Comparison of ENCODE assay signal across 20 cellular contexts in the genomic region with DNA sequence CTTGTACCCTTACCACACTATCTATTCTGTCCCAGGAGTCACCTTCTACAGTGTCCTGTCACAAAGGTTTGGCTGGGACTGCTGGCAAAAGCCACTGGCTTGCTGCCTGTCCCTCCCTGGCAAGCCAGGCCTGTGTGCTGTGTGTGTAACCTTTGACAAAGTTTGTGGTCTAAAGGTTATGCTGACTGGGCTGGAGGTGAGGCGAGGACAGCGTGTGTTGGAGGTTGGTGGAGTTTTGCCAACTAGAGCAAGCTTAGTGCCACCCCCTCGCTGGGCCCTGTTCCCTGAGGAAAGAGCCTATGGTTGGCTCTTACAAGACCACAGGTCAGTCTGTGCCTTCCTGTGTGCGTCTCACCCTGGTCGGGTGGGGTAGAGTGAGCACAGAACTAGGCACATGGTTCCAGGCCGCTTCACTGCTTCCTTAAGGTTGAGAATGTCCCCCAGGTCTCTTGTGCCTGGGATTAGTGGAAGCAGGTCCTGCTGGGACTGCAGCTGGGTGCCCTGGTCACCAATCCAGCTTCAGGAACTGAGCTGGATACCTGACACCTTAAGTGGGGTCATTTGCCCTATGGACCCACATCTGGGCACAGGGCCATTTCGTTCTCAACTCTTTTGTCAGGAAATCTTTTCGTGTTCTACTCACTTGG.
A peak's percentile ranks its signal among the peaks of the same experiment; 100 is the strongest.
DNase-seq lines count a peak whose midpoint lies in the region; ATAC-seq, FAIRE-seq and TF ChIP-seq lines count a peak whose summit lies in the region.
"Had no signal": no experiment of that assay in that cellular context is flagged by ENCODE, and none has a peak within 500 bp of the region (broad histone marks: within the 10 kb centered on the region; RNA-seq: fewer than 3 reads in every experiment).

No MANE protein-coding gene starts in this region.

- H3K4me1 ChIP-seq in right atrium auricular region (peaks cover 0 to 14% of the 10 kb centered on the region in 2 donors), pancreas (no peaks in the 10 kb centered on the region), aorta (ENCODE audit: control insufficient read depth in 1 of 2, insufficient read depth in 2 of 2, low read length in 2 of 2) (no peaks in the 10 kb centered on the region)
- H3K4me1 ChIP-seq: A549 had no signal

- H3K4me3 ChIP-seq in right atrium auricular region: no peak overlapping the region
- no peak overlapping the region for H3K4me3 ChIP-seq in pancreas
- no peak overlapping the region for H3K4me3 ChIP-seq in aorta (ENCODE audit: low read length in 2 of 2)
- H3K4me3 ChIP-seq: A549, smooth muscle cell, tibial nerve had no signal

- H3K27ac ChIP-seq in right atrium auricular region (peak overlapping the region in 1 of 2 donors; percentile 19), pancreas (no peak overlapping the region), aorta (ENCODE audit: low read depth in 1 of 2, low read length in 2 of 2) (no peak overlapping the region)
- H3K27ac ChIP-seq: A549, tibial nerve had no signal

- H3K27me3 ChIP-seq in right atrium auricular region: no peaks in the 10 kb centered on the region
- no peaks in the 10 kb centered on the region for H3K27me3 ChIP-seq in pancreas
- no peaks in the 10 kb centered on the region for H3K27me3 ChIP-seq in aorta (ENCODE audit: control insufficient read depth in 1 of 2, insufficient read depth in 2 of 2, low read length in 1 of 2)
- H3K27me3 ChIP-seq: tibial nerve had no signal

- peak; percentile 79 for DNase-seq in Right ventricle myocardium inferior (ENCODE audit: missing footprints)
- no peak for DNase-seq in right atrium auricular region (ENCODE audit: low spot score)
- peak; percentile 51 for DNase-seq in left cardiac atrium
- DNase-seq in pancreas: peak in 2 of 6 donors; percentile 35 to 49
- DNase-seq in aorta: no peak
- no peak for DNase-seq in activated T-cell treated with anti-CD3 and anti-CD28 coated beads for 4 hours
- DNase-seq in HK-2 (ENCODE audit: unreplicated experiment): no peak
- DNase-seq in activated T-cell treated with anti-CD3 and anti-CD28 coated beads, Interleukin-2, amount 50 U/mL, for 48 hours: no peak
- DNase-seq: activated CD4-positive, alpha-beta T cell treated with anti-CD3 and anti-CD28 coated beads, Interleukin-2, amount 50 U/mL, for 1 hour; activated naive CD4-positive, alpha-beta T cell treated with anti-CD3 and anti-CD28 coated beads, Interleukin-2, amount 10 ng/mL, durations not matched to agents 7 days and 5 days; CD4-positive, alpha-beta T cell; DMS53; MM.1S; NCI-H226; T-cell had no signal

- ATAC-seq in Right ventricle myocardium inferior: peak; percentile 92
- peak; percentile 92 to 94 for ATAC-seq in left cardiac atrium
- ATAC-seq in pancreas: peak; percentile 71 to 85 (median 74)
- peak; percentile 46 for ATAC-seq in aorta (ENCODE audit: low FRiP score)
- ATAC-seq: A549, T-cell had no signal

- no peak for FAIRE-seq in pancreas (lab: Jason Lieb, UNC)
- FAIRE-seq: A549, colon, kidney had no signal

- WGBS in pancreas, 2 donors: 44 to 46% methylated on average over 8 of the region's 8 CpGs
- 68 to 82% methylated on average over 8 of the region's 8 CpGs for WGBS in aorta, 2 donors

- H3K9me3 ChIP-seq in right atrium auricular region (no peaks in the 10 kb centered on the region), pancreas (no peaks in the 10 kb centered on the region), aorta (ENCODE audit: control insufficient read depth, low read length) (no peaks in the 10 kb centered on the region)
- H3K9me3 ChIP-seq: A549, tibial nerve had no signal

- TF ChIP-seq CTCF in right atrium auricular region (IDR thresholded peaks at IDR 0.05): no peak
- no peak for TF ChIP-seq CTCF in pancreas (IDR thresholded peaks at IDR 0.05)

- H3K36me3 ChIP-seq in right atrium auricular region: no peaks in the 10 kb centered on the region
- no peaks in the 10 kb centered on the region for H3K36me3 ChIP-seq in pancreas
- no peaks in the 10 kb centered on the region for H3K36me3 ChIP-seq in aorta (ENCODE audit: control insufficient read depth in 1 of 2, insufficient read depth in 2 of 2, low read length in 1 of 2)
- H3K36me3 ChIP-seq: tibial nerve had no signal

- intact Hi-C loops in Right ventricle myocardium inferior (cut with DNase I): loop anchor here (1.0 to 5.0 kb wide), 7 partner anchors 72 to 340 kb away; a partner anchor contains a TSS
- intact Hi-C loops in left cardiac atrium (cut with DNase I): loop anchor here in 1 of 2 donors (10.0 kb wide), 2 partner anchors 142 to 338 kb away; no protein-coding TSS in a partner anchor
- intact Hi-C loops in pancreas (cut with DNase I): no loop called here
- intact Hi-C loops in aorta (cut with DNase I): no loop called here

Comparison
In these comparisons a context has a peak if more than half of its experiments do, and no peak if none do; other contexts are left out.
1. DNase-seq: peak in Right ventricle myocardium inferior (single experiment) and left cardiac atrium (single experiment); none in right atrium auricular region (single experiment), aorta (0 of 2), activated T-cell treated with anti-CD3 and anti-CD28 coated beads for 4 hours (single experiment), HK-2 (single experiment) and activated T-cell treated with anti-CD3 and anti-CD28 coated beads, Interleukin-2, amount 50 U/mL, for 48 hours (0 of 2).
2. Peak in every context shown above with its lines, with median percentiles within 50 percentile points of each other: ATAC-seq.